In the genomic region with DNA sequence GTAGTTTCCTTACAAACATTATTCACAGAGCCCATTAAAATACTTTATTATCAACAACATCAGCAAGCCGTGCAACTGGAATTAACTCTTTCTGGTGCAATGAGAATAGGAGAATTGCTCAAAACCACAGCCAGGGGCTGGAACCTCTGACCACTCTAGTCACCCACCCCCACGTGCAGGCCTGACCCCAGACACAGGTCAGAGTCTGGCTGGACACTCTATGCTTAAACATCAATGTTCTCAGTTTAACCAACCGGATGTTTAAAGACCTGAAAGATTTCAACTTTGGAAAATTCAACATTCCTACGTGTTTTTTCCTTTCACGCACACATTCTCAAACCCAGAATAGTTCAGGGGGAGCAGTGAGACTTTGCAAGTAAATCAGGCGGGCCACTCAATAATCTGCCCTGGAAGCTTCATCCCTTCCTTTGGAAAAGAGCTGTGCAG, we compare ENCODE assay signal across 8 cellular contexts.
DNase-seq lines count a peak whose midpoint lies in the region; ATAC-seq and TF ChIP-seq lines count a peak whose summit lies in the region.

No MANE protein-coding gene starts in this region.

- TF ChIP-seq CTCF in right atrium auricular region (IDR thresholded peaks at IDR 0.05) (no peak), RWPE1 (conservative IDR thresholded peaks at IDR 0.05; ENCODE audit: low read depth) (no peak)

- H3K27ac Mint-ChIP-seq in T-cell, result peak overlapping the region; percentile 93 to 96

- H3K27me3 Mint-ChIP-seq in T-cell, result no peaks in the 10 kb centered on the region

- H3K27me3 ChIP-seq in right atrium auricular region (no peaks in the 10 kb centered on the region), skeletal muscle tissue (ENCODE audit: control insufficient read depth in 3 of 3, insufficient read depth in 3 of 3, low read length in 3 of 3) (no peaks in the 10 kb centered on the region)

- H3K4me3 ChIP-seq in right atrium auricular region (no peak overlapping the region), skeletal muscle tissue (ENCODE audit: low read length in 3 of 3) (no peak overlapping the region)

- H3K9me3 ChIP-seq in right atrium auricular region (no peaks in the 10 kb centered on the region), skeletal muscle tissue (ENCODE audit: control insufficient read depth in 3 of 3, low read length in 3 of 3) (no peaks in the 10 kb centered on the region)

- peak overlapping the region in 1 of 3 donors; percentile 24 for H3K9ac ChIP-seq in skeletal muscle tissue (ENCODE audit: low read depth in 1 of 3, low read length in 3 of 3)

- H3K27ac ChIP-seq in right atrium auricular region (peak overlapping the region; percentile 38), skeletal muscle tissue (ENCODE audit: low read depth, low read length) (peak overlapping the region; percentile 63), RWPE1 (no peak overlapping the region)

- peaks cover 37% of the 10 kb centered on the region for H3K36me3 Mint-ChIP-seq in T-cell

- DNase-seq in T-cell, result no peak
- DNase-seq in right atrium auricular region (ENCODE audit: low spot score), result no peak
- no peak for DNase-seq in RWPE1 (ENCODE audit: low spot score)
- no peak for DNase-seq in EL
- no peak for DNase-seq in NCI-H345 treated with DMSO at 0.1 percent for 48 hours (lab: John Stamatoyannopoulos, UW; ENCODE audit: unreplicated experiment)

- H3K4me1 ChIP-seq in right atrium auricular region (peaks cover 0 to 28% of the 10 kb centered on the region in 2 donors), skeletal muscle tissue (ENCODE audit: control insufficient read depth in 3 of 3, insufficient read depth in 3 of 3, low read length in 3 of 3) (peaks cover 25 to 41% (median 36%) of the 10 kb centered on the region in 3 donors)

- H3K4me3 Mint-ChIP-seq in T-cell, result peak overlapping the region in 2 of 3 donors; percentile 63 to 77

- CTCF ChIA-PET in T-cell (lab: Charles Lee), result interaction anchor here in 1 of 2 donors (0.6 kb wide), 1 partner anchor 8 kb away, joined by 4 read pairs; no protein-coding TSS in a partner anchor
- CTCF ChIA-PET in RWPE1 (lab: Yijun Ruan, JAX), result no interaction called here

- POLR2A ChIA-PET in T-cell (lab: Charles Lee), result no interaction called here
- POLR2A ChIA-PET in RWPE1 (lab: Yijun Ruan, JAX; ENCODE audit: low non-redundant PET), result no interaction called here

- H3K4me1 Mint-ChIP-seq in T-cell, result peaks cover 65 to 66% (median 66%) of the 10 kb centered on the region in 3 donors

- no peaks in the 10 kb centered on the region for H3K9me3 Mint-ChIP-seq in T-cell

- H3K36me3 ChIP-seq in right atrium auricular region (peaks cover 15% of the 10 kb centered on the region), skeletal muscle tissue (ENCODE audit: control insufficient read depth in 3 of 3, insufficient read depth in 3 of 3, low read length in 3 of 3) (peaks cover 0 to 5% (median 0%) of the 10 kb centered on the region in 3 donors)

- ATAC-seq in GM21737 (IDR thresholded peaks at IDR 0.05; ENCODE audit: unreplicated experiment), result peak; percentile 19
- ATAC-seq in T-cell (replicated peaks in 1 of 4), result no peak
- no peak for ATAC-seq in HG02852 (IDR thresholded peaks at IDR 0.05; ENCODE audit: unreplicated experiment)
